ENCODE assay signal across 8 cellular contexts in genomic region chrX:39705299-39705698, GRCh38.
A peak's percentile ranks its signal among the peaks of the same experiment; 100 is the strongest.
DNase-seq lines count a peak whose midpoint lies in the region; ATAC-seq and TF ChIP-seq lines count a peak whose summit lies in the region.
"Had no signal": no experiment of that assay in that cellular context is flagged by ENCODE, and none has a peak within 500 bp of the region (broad histone marks: within the 10 kb centered on the region; RNA-seq: fewer than 3 reads in every experiment).

No MANE protein-coding gene starts in this region.

- no peak overlapping the region for H2BK5ac ChIP-seq in H9 (ENCODE audit: insufficient read length, low read length)

- H3K18ac ChIP-seq in H9 (ENCODE audit: insufficient read length, low read depth, low read length) = no peak overlapping the region

- H3K36me3 ChIP-seq in Karpas-422 (ENCODE audit: insufficient read depth, low read length) = no peaks in the 10 kb centered on the region

- TF ChIP-seq CTCF in H9 (conservative IDR thresholded peaks at IDR 0.05) = peak; percentile 55

- H3K23me2 ChIP-seq in H9 (ENCODE audit: insufficient read length, low read depth, low read length, poor library complexity, severe bottlenecking) = no peaks in the 10 kb centered on the region

- H3K14ac ChIP-seq in H9 (ENCODE audit: insufficient read depth, low read length) = no peak overlapping the region

- H2BK15ac ChIP-seq in H9 (ENCODE audit: low read depth, low read length) = no peak overlapping the region

- no peak overlapping the region for H4K91ac ChIP-seq in H9 (ENCODE audit: insufficient read length, low read depth, low read length)

- no peak overlapping the region for H2AK5ac ChIP-seq in H9 (ENCODE audit: insufficient read length, low read length)

- H2AFZ ChIP-seq in H9 (ENCODE audit: low read length) (no peak overlapping the region), Karpas-422 (ENCODE audit: low read length) (no peak overlapping the region)

- H4K20me1 ChIP-seq in H9 (ENCODE audit: control insufficient read depth, insufficient read depth, insufficient read length) (no peaks in the 10 kb centered on the region), Karpas-422 (ENCODE audit: insufficient read depth, low read depth, low read length) (no peaks in the 10 kb centered on the region)

- H3K79me2 ChIP-seq in H9 (ENCODE audit: insufficient read depth, low read length) (peaks cover 2% of the 10 kb centered on the region; the same call in 1 of the 2 replicates), Karpas-422 (ENCODE audit: low read length) (no peaks in the 10 kb centered on the region)

- no peak overlapping the region for H3K9ac ChIP-seq in H9 (ENCODE audit: extremely low read depth, insufficient read length, low read length)
- no peak overlapping the region for H3K9ac ChIP-seq in Karpas-422 (ENCODE audit: low read length)

- H4K5ac ChIP-seq in H9 (ENCODE audit: insufficient read length, low read depth, low read length) = no peak overlapping the region

- no CpG with 5 or more reads among the region's 2 CpGs for WGBS in H9 (ENCODE audit: extremely low coverage, insufficient read length, low lambda C conversion rate)

- no peak overlapping the region for H3K27ac Mint-ChIP-seq in H9

- H3K9me2 ChIP-seq in Karpas-422 (replicated peaks; ENCODE audit: insufficient read depth, low read length) = no peaks in the 10 kb centered on the region

- H3K23ac ChIP-seq in H9 (ENCODE audit: insufficient read length, low read depth, low read length) = no peak overlapping the region

- H3K27me3 ChIP-seq in H9 (ENCODE audit: insufficient read depth, low read length) (no peaks in the 10 kb centered on the region), Karpas-422 (ENCODE audit: low read length) (no peaks in the 10 kb centered on the region)

- no peak overlapping the region for H4K8ac ChIP-seq in H9 (replicated peaks; ENCODE audit: insufficient read length, low read depth, low read length)

- no peak overlapping the region for H2BK20ac ChIP-seq in H9 (ENCODE audit: low read depth, low read length, poor library complexity, severe bottlenecking)

- H3K9me3 Mint-ChIP-seq in H9 = peaks cover 59 to 76% of the 10 kb centered on the region in 2 experiments

- H3K36me3 Mint-ChIP-seq in H9 (ENCODE audit: insufficient read depth in 1 of 3, low read depth in 3 of 3) = peaks cover 5 to 18% (median 8%) of the 10 kb centered on the region in 3 experiments

- no peak overlapping the region for H3K56ac ChIP-seq in H9 (ENCODE audit: insufficient read length, low read depth, low read length)

- H3K4me2 ChIP-seq in H9 (ENCODE audit: insufficient read depth, insufficient read length, low read length) (no peak overlapping the region), Karpas-422 (ENCODE audit: low read depth, low read length, poor library complexity, severe bottlenecking) (no peak overlapping the region)

- no peak overlapping the region for H3T11ph ChIP-seq in H9 (ENCODE audit: low read length)

- no peaks in the 10 kb centered on the region; the same call in none of the 2 replicates for H3K27me3 Mint-ChIP-seq in H9 (ENCODE audit: low read depth)

- DNase-seq in H9 = no peak
- peak; percentile 25 for DNase-seq in NCI-H526 treated with DMSO at 0.1 percent for 48 hours (lab: John Stamatoyannopoulos, UW)
- DNase-seq in epithelial cell of prostate (ENCODE audit: low read depth, low spot score) = peak; percentile 36
- DNase-seq in occipital lobe (lab: John Stamatoyannopoulos, UW) = peak; percentile 11
- no peak for DNase-seq in Karpas-422

- H3K27ac ChIP-seq in H9 (ENCODE audit: insufficient read length, low read depth, low read length) (no peak overlapping the region), epithelial cell of prostate (no peak overlapping the region), Karpas-422 (ENCODE audit: low read length) (no peak overlapping the region)

- no peak overlapping the region for H3K4ac ChIP-seq in H9 (ENCODE audit: low read depth, low read length)

- no peaks in the 10 kb centered on the region for H3K79me1 ChIP-seq in H9 (ENCODE audit: insufficient read depth, low read depth, low read length, poor library complexity, severe bottlenecking)

- H2BK120ac ChIP-seq in H9 (ENCODE audit: low read depth, low read length, poor library complexity, severe bottlenecking) = no peak overlapping the region

- H3K9me3 ChIP-seq in H9 (ENCODE audit: control insufficient read depth, low read depth, low read length) (no peaks in the 10 kb centered on the region), Karpas-422 (ENCODE audit: low read length) (no peaks in the 10 kb centered on the region)

- H3K4me3 Mint-ChIP-seq in H9 = no peak overlapping the region

- ATAC-seq in GM19035 (IDR thresholded peaks at IDR 0.05; ENCODE audit: unreplicated experiment) (no peak), GM18868 (IDR thresholded peaks at IDR 0.05; ENCODE audit: unreplicated experiment) (no peak)
- ATAC-seq: Panc1 had no signal

- H3K4me1 Mint-ChIP-seq in H9 = no peaks in the 10 kb centered on the region

- no peak overlapping the region for H2BK12ac ChIP-seq in H9 (ENCODE audit: insufficient read length, low read depth, low read length)

- H3K4me3 ChIP-seq in Karpas-422 (ENCODE audit: low read length) = no peak overlapping the region

- no peaks in the 10 kb centered on the region; the same call in 1 of the 2 replicates for H3K4me1 ChIP-seq in H9 (ENCODE audit: insufficient read depth, low read length)
- no peaks in the 10 kb centered on the region for H3K4me1 ChIP-seq in Karpas-422 (ENCODE audit: low read length)

Comparison
In these comparisons a context has a peak if more than half of its experiments do, and no peak if none do; other contexts are left out.
1. DNase-seq: peak in NCI-H526 treated with DMSO at 0.1 percent for 48 hours (single experiment), epithelial cell of prostate (single experiment) and occipital lobe (single experiment); none in H9 (single experiment) and Karpas-422 (single experiment).